ENCODE assay signal across 17 cellular contexts in the genomic region with DNA sequence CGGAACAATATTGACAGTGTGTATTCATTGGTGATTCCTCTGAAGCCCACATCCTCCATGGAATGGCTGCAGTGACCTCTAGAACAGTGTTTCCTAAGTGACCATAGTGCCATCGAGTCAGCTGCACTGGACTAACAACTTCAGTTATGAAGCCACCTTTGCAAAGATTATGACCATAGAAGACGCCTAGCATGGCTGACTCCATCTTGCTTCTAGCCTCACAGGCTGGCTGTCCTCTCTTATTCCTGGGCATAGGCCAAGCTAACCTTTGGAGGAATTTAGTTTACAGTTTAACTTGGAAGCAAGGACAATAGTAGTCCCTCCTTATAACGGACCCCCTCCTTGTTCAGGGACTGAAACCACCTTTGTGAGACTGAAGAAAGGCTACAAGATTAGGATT. TPM values are rescaled to one million over a fixed set of nuclear protein-coding genes. Genes with fewer than 3 reads are reported as not detected.
A peak's percentile ranks its signal among the peaks of the same experiment; 100 is the strongest.
DNase-seq lines count a peak whose midpoint lies in the region; ATAC-seq and TF ChIP-seq lines count a peak whose summit lies in the region.
"Had no signal": no experiment of that assay in that cellular context is flagged by ENCODE, and none has a peak within 500 bp of the region (broad histone marks: within the 10 kb centered on the region; RNA-seq: fewer than 3 reads in every experiment).

No MANE protein-coding gene starts in this region.

- H3K36me3 ChIP-seq in GM23338 (ENCODE audit: insufficient read depth) = no peaks in the 10 kb centered on the region
- no peaks in the 10 kb centered on the region for H3K36me3 ChIP-seq in adrenal gland (replicated peaks in 1 of 2)
- no peaks in the 10 kb centered on the region for H3K36me3 ChIP-seq in tibial nerve
- no peaks in the 10 kb centered on the region for H3K36me3 ChIP-seq in SJCRH30
- H3K36me3 ChIP-seq: SJSA1 had no signal

- no peak overlapping the region for H3K27ac Mint-ChIP-seq in GM23338
- peak overlapping the region; percentile 53 for H3K27ac Mint-ChIP-seq in memory B cell
- peak overlapping the region; percentile 75 for H3K27ac Mint-ChIP-seq in stimulated activated memory B cell treated with anti-CD40 and anti-IgM and Interleukin-4, amounts not matched to agents 10 μg/mL and 1 μg/mL and 100 μg/mL, for 72 hours
- H3K27ac Mint-ChIP-seq: CD4-positive, alpha-beta memory T cell had no signal

- no peaks in the 10 kb centered on the region for H3F3A ChIP-seq in GM23338 (replicated peaks; ENCODE audit: low read depth)

- no peaks in the 10 kb centered on the region for H3K79me2 ChIP-seq in GM23338 (replicated peaks; ENCODE audit: insufficient read depth)

- H3K27me3 ChIP-seq in GM23338 (ENCODE audit: insufficient read depth) (no peaks in the 10 kb centered on the region), adrenal gland (no peaks in the 10 kb centered on the region), tibial nerve (no peaks in the 10 kb centered on the region), SJCRH30 (no peaks in the 10 kb centered on the region)
- H3K27me3 ChIP-seq: SJSA1 had no signal

- TF ChIP-seq POLR2A in adrenal gland (IDR thresholded peaks at IDR 0.05) = no peak
- TF ChIP-seq POLR2A in tibial nerve (IDR thresholded peaks at IDR 0.05) = no peak

- no peak overlapping the region for H3K4me3 ChIP-seq in GM23338
- H3K4me3 ChIP-seq in adrenal gland = no peak overlapping the region
- no peak overlapping the region for H3K4me3 ChIP-seq in tibial nerve
- no peak overlapping the region for H3K4me3 ChIP-seq in SJCRH30
- H3K4me3 ChIP-seq: SJSA1 had no signal

- H3K4me3 Mint-ChIP-seq in GM23338 = no peak overlapping the region
- H3K4me3 Mint-ChIP-seq in memory B cell = no peak overlapping the region
- no peak overlapping the region for H3K4me3 Mint-ChIP-seq in stimulated activated memory B cell treated with anti-CD40 and anti-IgM and Interleukin-4, amounts not matched to agents 10 μg/mL and 1 μg/mL and 100 μg/mL, for 72 hours
- H3K4me3 Mint-ChIP-seq: CD4-positive, alpha-beta memory T cell had no signal

- H3K36me3 Mint-ChIP-seq in GM23338 (ENCODE audit: low read depth) (peaks cover 10% of the 10 kb centered on the region; the same call in 2 of the 3 replicates), memory B cell (peaks cover 2% of the 10 kb centered on the region)
- H3K36me3 Mint-ChIP-seq in stimulated activated memory B cell treated with anti-CD40 and anti-IgM and Interleukin-4, amounts not matched to agents 10 μg/mL and 1 μg/mL and 100 μg/mL, for 72 hours = peaks cover 4% of the 10 kb centered on the region

- WGBS in adrenal gland, 4 donors = 86 to 95% (median 91%) methylated on average over 4 of the region's 4 CpGs
- WGBS in tibial nerve, 2 donors = 83% methylated on average over 4 of the region's 4 CpGs

- intact Hi-C loops in adrenal gland (cut with DNase I) = no loop called here

- TF ChIP-seq EP300 in tibial nerve (IDR thresholded peaks at IDR 0.05) = no peak

- peak overlapping the region; percentile 43; the same call in 1 of the 2 replicates for H2AFZ ChIP-seq in GM23338

- H4K20me1 ChIP-seq in GM23338 (replicated peaks; ENCODE audit: insufficient read depth) = no peaks in the 10 kb centered on the region

- H3K9me3 Mint-ChIP-seq in GM23338 = peaks cover 17% of the 10 kb centered on the region
- H3K9me3 Mint-ChIP-seq in memory B cell = peaks cover 6% of the 10 kb centered on the region
- peaks cover 6% of the 10 kb centered on the region for H3K9me3 Mint-ChIP-seq in stimulated activated memory B cell treated with anti-CD40 and anti-IgM and Interleukin-4, amounts not matched to agents 10 μg/mL and 1 μg/mL and 100 μg/mL, for 72 hours

- H3K4me1 ChIP-seq in GM23338 (ENCODE audit: insufficient read depth) (no peaks in the 10 kb centered on the region), adrenal gland (replicated peaks in 1 of 2) (peaks cover 0 to 5% of the 10 kb centered on the region in 2 donors), tibial nerve (no peaks in the 10 kb centered on the region), SJCRH30 (no peaks in the 10 kb centered on the region)
- H3K4me1 ChIP-seq: SJSA1 had no signal

- no peaks in the 10 kb centered on the region for H3K9me3 ChIP-seq in adrenal gland (replicated peaks in 1 of 3)
- H3K9me3 ChIP-seq in tibial nerve = peaks cover 0 to 20% (median 0%) of the 10 kb centered on the region in 4 donors
- H3K9me3 ChIP-seq in SJCRH30 (replicated peaks) = peaks cover 5% of the 10 kb centered on the region; the same call in 1 of the 2 replicates
- H3K9me3 ChIP-seq: SJSA1 had no signal

- no peak for ATAC-seq in GM23338
- ATAC-seq in memory B cell (ENCODE audit: low read depth) = no peak
- no peak for ATAC-seq in stimulated activated memory B cell treated with anti-CD40 and anti-IgM and Interleukin-4, amounts not matched to agents 10 μg/mL and 1 μg/mL and 100 μg/mL, for 72 hours
- no peak for ATAC-seq in HG03095 (IDR thresholded peaks at IDR 0.05; ENCODE audit: unreplicated experiment)
- ATAC-seq: Panc1 had no signal

- no peak overlapping the region for H3K4me2 ChIP-seq in GM23338

- no peaks in the 10 kb centered on the region for H3K9me2 ChIP-seq in GM23338 (ENCODE audit: insufficient read depth)

- H3K27ac ChIP-seq in GM23338 (ENCODE audit: low read depth) (no peak overlapping the region), adrenal gland (peak overlapping the region in 4 of 5 donors; percentile 25 to 86 (median 36)), tibial nerve (peak overlapping the region in 2 of 4 donors; percentile 20 to 65), SJCRH30 (no peak overlapping the region)
- H3K27ac ChIP-seq: SJSA1, VCaP had no signal

- no peak for DNase-seq in GM23338 (ENCODE audit: low spot score)
- DNase-seq in adrenal gland = no peak
- DNase-seq in memory B cell (ENCODE audit: low spot score in 2 of 2) = peak in 1 of 2 donors; percentile 1
- DNase-seq in tibial nerve (ENCODE audit: low spot score in 2 of 2) = no peak
- DNase-seq in SJCRH30 = no peak
- no peak for DNase-seq in UCSD-AML1 (lab: John Stamatoyannopoulos, UW; ENCODE audit: unreplicated experiment)
- DNase-seq: activated CD4-positive, alpha-beta T cell treated with anti-CD3 and anti-CD28 coated beads, Interleukin-2, amount 50 U/mL, for 4 hours; activated effector memory CD4-positive, alpha-beta T cell treated with anti-CD3 and anti-CD28 coated beads, Interleukin-2, amount 50 U/mL, for 16 hours; CD4-positive, alpha-beta memory T cell; foreskin melanocyte; NCI-H1694 treated with DMSO at 0.1 percent for 48 hours; stimulated activated CD4-positive, alpha-beta T cell treated with anti-CD3 and anti-CD28 coated beads, Interleukin-12 subunit alpha, Interleukin-12 subunit beta, amount 100 ng/mL, for 4 hours had no signal

- TF ChIP-seq CTCF in GM23338 (conservative IDR thresholded peaks at IDR 0.05; ENCODE audit: low read depth in 2 of 2) (no peak), adrenal gland (IDR thresholded peaks at IDR 0.05) (no peak), tibial nerve (IDR thresholded peaks at IDR 0.05) (no peak)

- H3K4me1 Mint-ChIP-seq in GM23338 = no peaks in the 10 kb centered on the region
- H3K4me1 Mint-ChIP-seq in memory B cell = peaks cover 11% of the 10 kb centered on the region
- peaks cover 13% of the 10 kb centered on the region for H3K4me1 Mint-ChIP-seq in stimulated activated memory B cell treated with anti-CD40 and anti-IgM and Interleukin-4, amounts not matched to agents 10 μg/mL and 1 μg/mL and 100 μg/mL, for 72 hours
- H3K4me1 Mint-ChIP-seq: CD4-positive, alpha-beta memory T cell had no signal

- H3K27me3 Mint-ChIP-seq in GM23338 (ENCODE audit: insufficient read depth, low read depth, poor library complexity) (peaks cover 4% of the 10 kb centered on the region), memory B cell (peaks cover 12% of the 10 kb centered on the region)
- H3K27me3 Mint-ChIP-seq in stimulated activated memory B cell treated with anti-CD40 and anti-IgM and Interleukin-4, amounts not matched to agents 10 μg/mL and 1 μg/mL and 100 μg/mL, for 72 hours = peaks cover 43% of the 10 kb centered on the region

TF ChIP-seq in GM23338, 12 proteins besides CTCF, POLR2A, EP300 and RAD21 (continues in another document):
- TF ChIP-seq JUNB (IDR thresholded peaks at IDR 0.05; ENCODE audit: unreplicated experiment) (no peak), CREB1 (CRISPR knock-in tag; IDR thresholded peaks at IDR 0.05; ENCODE audit: low read depth) (no peak), NANOG (IDR thresholded peaks at IDR 0.05; ENCODE audit: borderline replicate concordance) (no peak), STAT1 (IDR thresholded peaks at IDR 0.05; ENCODE audit: unreplicated experiment) (no peak), EZH2 (IDR thresholded peaks at IDR 0.05; ENCODE audit: low read depth, unreplicated experiment) (no peak), REST (IDR thresholded peaks at IDR 0.05; ENCODE audit: unreplicated experiment) (no peak)

RNA-seq across cellular contexts. Expression of gene OSBPL11, which starts 37.3 kb away (rescaled TPM):
- 16.7 and 17.2 TPM in 2 replicates for total RNA-seq in GM23338 (2014; rRNA removed; shearing (Covaris generic))
- 9.3 and 9.5 TPM in 2 replicates for polyA plus RNA-seq in GM23338 (2016; fragmentation: Nextera tagmentation; extraction: Ambion mirVana)
- total RNA-seq in adrenal gland = 10 to 100 TPM in 6 of 8 donors, 1 to 10 TPM in 2; 7.8 to 19.3 (median 10.9) TPM
- polyA plus RNA-seq in adrenal gland = 10 to 100 TPM in 1 of 3 donors, 1 to 10 TPM in 2; 5.0 to 19.0 (median 8.0) TPM
- total RNA-seq in tibial nerve = 10 to 100 TPM in 3 of 4 donors, 1 to 10 TPM in 1; 7.6 to 14.6 (median 11.5) TPM
- 13.3 and 14.4 TPM in 2 replicates for total RNA-seq in SJCRH30 (2014; rRNA removed; shearing (Covaris generic))

Comparison
In these comparisons a context has a peak if more than half of its experiments do, and no peak if none do; other contexts are left out.
1. H3K27ac ChIP-seq: peak in adrenal gland (4 of 5); none in GM23338 (single experiment) and SJCRH30 (single experiment).